Comparison of ENCODE assay signal across 11 cellular contexts in genomic region chr16:57128787-57129389, GRCh38. TPM values are rescaled to one million over a fixed set of nuclear protein-coding genes. Genes with fewer than 3 reads are reported as not detected.
DNase-seq lines count a peak whose midpoint lies in the region; ATAC-seq and TF ChIP-seq lines count a peak whose summit lies in the region.
"Had no signal": no experiment of that assay in that cellular context is flagged by ENCODE, and none has a peak within 500 bp of the region (broad histone marks: within the 10 kb centered on the region; RNA-seq: fewer than 3 reads in every experiment).

No MANE protein-coding gene starts in this region.

- H3K36me3 ChIP-seq in CD8-positive, alpha-beta T cell (ENCODE audit: insufficient read depth, low read length): no peaks in the 10 kb centered on the region
- H3K36me3 ChIP-seq in GM23248 (ENCODE audit: low read depth): no peaks in the 10 kb centered on the region
- H3K36me3 ChIP-seq: MG63 had no signal

- H3K4me1 ChIP-seq in CD8-positive, alpha-beta T cell (ENCODE audit: insufficient read depth, low read length): peaks cover 92% of the 10 kb centered on the region
- no peaks in the 10 kb centered on the region for H3K4me1 ChIP-seq in GM23248 (ENCODE audit: insufficient read depth)

- H3K4me3 ChIP-seq in CD8-positive, alpha-beta T cell (ENCODE audit: low read depth, low read length): peak overlapping the region; percentile 44
- no peak overlapping the region for H3K4me3 ChIP-seq in GM23248
- H3K4me3 ChIP-seq: lung, MG63 had no signal

- no peaks in the 10 kb centered on the region for H3K9me3 Mint-ChIP-seq in CD8-positive, alpha-beta T cell
- H3K9me3 Mint-ChIP-seq in neural crest cell: no peaks in the 10 kb centered on the region

- H3K36me3 Mint-ChIP-seq in CD8-positive, alpha-beta T cell: no peaks in the 10 kb centered on the region
- H3K36me3 Mint-ChIP-seq in neural crest cell (ENCODE audit: low read depth): no peaks in the 10 kb centered on the region

- H3K27me3 Mint-ChIP-seq in CD8-positive, alpha-beta T cell (ENCODE audit: low read depth): no peaks in the 10 kb centered on the region
- no peaks in the 10 kb centered on the region for H3K27me3 Mint-ChIP-seq in neural crest cell (ENCODE audit: low read depth)

- peak overlapping the region; percentile 97 for H3K27ac Mint-ChIP-seq in CD8-positive, alpha-beta T cell
- peak overlapping the region; percentile 88 for H3K27ac Mint-ChIP-seq in neural crest cell (ENCODE audit: unreplicated experiment)

- H3K27me3 ChIP-seq in CD8-positive, alpha-beta T cell (ENCODE audit: insufficient read depth, low read length): no peaks in the 10 kb centered on the region
- H3K27me3 ChIP-seq in GM23248 (replicated peaks; ENCODE audit: insufficient read depth): no peaks in the 10 kb centered on the region
- H3K27me3 ChIP-seq: MG63 had no signal

- intact Hi-C loops in CD8-positive, alpha-beta T cell (cut with DNase I, micrococcal nuclease): loop anchor here (2.0 to 5.0 kb wide), 3 partner anchors 14 to 38 kb away; no protein-coding TSS in a partner anchor

- in situ Hi-C loops in GM23248 (cut with MboI): no loop called here

- POLR2A ChIA-PET in CD8-positive, alpha-beta T cell (lab: Charles Lee): interaction anchor here (0.8 to 4.7 kb wide), 7 partner anchors 9 to 153 kb away, joined by 3 to 26 read pairs (median 4); partner anchors contain the start of genes CPNE2, PSME3IP1 and RSPRY1

- no peaks in the 10 kb centered on the region for H3K9me3 ChIP-seq in CD8-positive, alpha-beta T cell (ENCODE audit: low read length)
- no peaks in the 10 kb centered on the region for H3K9me3 ChIP-seq in GM23248 (ENCODE audit: low read depth)
- H3K9me3 ChIP-seq: MG63 had no signal

- no peaks in the 10 kb centered on the region for H3K79me2 ChIP-seq in GM23248 (ENCODE audit: insufficient read depth)

- H4K20me1 ChIP-seq in GM23248 (ENCODE audit: insufficient read depth): no peaks in the 10 kb centered on the region

- no peak for TF ChIP-seq CTCF in CD8-positive, alpha-beta T cell (IDR thresholded peaks at IDR 0.05)
- no peak for TF ChIP-seq CTCF in neural crest cell (conservative IDR thresholded peaks at IDR 0.05)

- peak in 6 of 7 experiments; percentile 53 to 88 (median 70) for DNase-seq in CD8-positive, alpha-beta T cell
- DNase-seq in T-helper 22 cell (ENCODE audit: low read depth) (peak; percentile 53), neural crest cell (ENCODE audit: low read depth, low spot score) (no peak), GF-D8 (lab: John Stamatoyannopoulos, UW) (no peak), DMS153 treated with DMSO at 0.1 percent for 48 hours (lab: John Stamatoyannopoulos, UW; ENCODE audit: unreplicated experiment) (no peak), GM23248 (no peak)
- DNase-seq in activated effector memory CD4-positive, alpha-beta T cell treated with anti-CD3 and anti-CD28 coated beads, Interleukin-2, amount 50 U/mL, for 16 hours: peak; percentile 79
- DNase-seq: MG63, NCI-H82 had no signal

- CTCF ChIA-PET in CD8-positive, alpha-beta T cell (lab: Charles Lee): interaction anchor here (0.5 to 2.1 kb wide), 4 partner anchors 34 to 40 kb away, joined by 3 to 6 read pairs (median 4); partner anchors contain the start of gene CPNE2

- WGBS in GM23248 (ENCODE audit: low coverage in 1 of 2, low lambda C conversion rate in 2 of 2, missing lambda C conversion rate in 2 of 2), 2 experiments: 83 to 90% methylated on average over 11 of the region's 11 CpGs

- no peaks in the 10 kb centered on the region for H3F3A ChIP-seq in GM23248 (ENCODE audit: insufficient read depth)

- peak overlapping the region; percentile 45 for H3K27ac ChIP-seq in CD8-positive, alpha-beta T cell (ENCODE audit: low read depth, low read length)
- H3K27ac ChIP-seq in GM23248: no peak overlapping the region

- H2AFZ ChIP-seq in GM23248: no peak overlapping the region

- peaks cover 92% of the 10 kb centered on the region for H3K4me1 Mint-ChIP-seq in CD8-positive, alpha-beta T cell (ENCODE audit: low read depth)
- peaks cover 61% of the 10 kb centered on the region for H3K4me1 Mint-ChIP-seq in neural crest cell

- peak overlapping the region; percentile 83 for H3K4me3 Mint-ChIP-seq in CD8-positive, alpha-beta T cell
- H3K4me3 Mint-ChIP-seq in neural crest cell: no peak overlapping the region

- H3K4me2 ChIP-seq in GM23248 (ENCODE audit: unreplicated experiment): no peak overlapping the region

- H3K9me2 ChIP-seq in GM23248 (ENCODE audit: insufficient read depth): no peaks in the 10 kb centered on the region

- peak; percentile 89 for ATAC-seq in CD8-positive, alpha-beta T cell
- no peak for ATAC-seq in esophagus mucosa

- no peak overlapping the region for H3K9ac ChIP-seq in GM23248

RNA-seq across cellular contexts. Expression of gene CPNE2, which starts 36.5 kb away (rescaled TPM):
- total RNA-seq in CD8-positive, alpha-beta T cell: 1 to 10 TPM; 5.7 to 6.8 TPM
- total RNA-seq in neural crest cell (33.1 and 36.9 TPM in 2 replicates), esophagus mucosa (14.2 TPM)
- total RNA-seq in GM23248 (2014; rRNA removed; shearing (Covaris generic)): 7.3 and 13.9 TPM in 2 replicates
- polyA plus RNA-seq in GM23248 (2016; fragmentation: Nextera tagmentation; extraction: Ambion mirVana): 9.0 and 11.6 TPM in 2 replicates

RNA-seq across cellular contexts. Expression of gene PSME3IP1, which starts 57.0 kb away (rescaled TPM):
- 10 to 100 TPM; 82.6 to 87.2 TPM for total RNA-seq in CD8-positive, alpha-beta T cell
- 102 and 108 TPM in 2 replicates for total RNA-seq in neural crest cell
- total RNA-seq in esophagus mucosa: 63.1 TPM
- total RNA-seq in GM23248 (2014; rRNA removed; shearing (Covaris generic)): 39.7 and 42.2 TPM in 2 replicates
- polyA plus RNA-seq in GM23248 (2016; fragmentation: Nextera tagmentation; extraction: Ambion mirVana): 58.9 and 67.7 TPM in 2 replicates

RNA-seq across cellular contexts. Expression of gene RSPRY1, which starts 57.2 kb away (rescaled TPM):
- total RNA-seq in CD8-positive, alpha-beta T cell: 10 to 100 TPM; 22.4 to 23.2 TPM
- total RNA-seq in neural crest cell (46.8 and 53.4 TPM in 2 replicates), esophagus mucosa (20.4 TPM)
- 34.7 and 42.7 TPM in 2 replicates for total RNA-seq in GM23248 (2014; rRNA removed; shearing (Covaris generic))
- 39.1 and 43.9 TPM in 2 replicates for polyA plus RNA-seq in GM23248 (2016; fragmentation: Nextera tagmentation; extraction: Ambion mirVana)

Comparison
In these comparisons a context has a peak if more than half of its experiments do, and no peak if none do; other contexts are left out.
1. DNase-seq: peak in CD8-positive, alpha-beta T cell (6 of 7), T-helper 22 cell (single experiment) and activated effector memory CD4-positive, alpha-beta T cell treated with anti-CD3 and anti-CD28 coated beads, Interleukin-2, amount 50 U/mL, for 16 hours (single experiment); none in neural crest cell (single experiment), GF-D8 (single experiment), DMS153 treated with DMSO at 0.1 percent for 48 hours (single experiment) and GM23248 (single experiment).